ENCODE assay signal across 13 cellular contexts in genomic region chr2:129797489-129798300, GRCh38.
DNase-seq lines count a peak whose midpoint lies in the region; TF ChIP-seq lines count a peak whose summit lies in the region.
"Had no signal": no experiment of that assay in that cellular context is flagged by ENCODE, and none has a peak within 500 bp of the region (broad histone marks: within the 10 kb centered on the region; RNA-seq: fewer than 3 reads in every experiment).

No MANE protein-coding gene starts in this region.

- no peaks in the 10 kb centered on the region for H3K79me1 ChIP-seq in mesenchymal stem cell (replicated peaks; ENCODE audit: low read length, poor library complexity, severe bottlenecking)

- H3K4me1 ChIP-seq in NT2/D1 (ENCODE audit: insufficient read depth, insufficient read length) (peaks cover 22% of the 10 kb centered on the region), mesenchymal stem cell (ENCODE audit: control insufficient read depth, insufficient read depth, low read depth, low read length) (no peaks in the 10 kb centered on the region), vagina (no peaks in the 10 kb centered on the region)
- H3K4me1 ChIP-seq: A549, BE2C had no signal

- no peak for DNase-seq in NT2/D1 (ENCODE audit: low read depth, low spot score)
- peak; percentile 30 for DNase-seq in ecto neural progenitor cell (ENCODE audit: low spot score)
- DNase-seq in mesenchymal stem cell: no peak
- DNase-seq in vagina (ENCODE audit: extremely low spot score in 2 of 2): peak; percentile 54 to 82
- DNase-seq in activated T-cell treated with anti-CD3 and anti-CD28 coated beads, Interleukin-2, amount 50 U/mL, for 24 hours: no peak
- no peak for DNase-seq in dedifferentiated amniotic fluid mesenchymal stem cell (ENCODE audit: extremely low spot score)
- no peak for DNase-seq in foreskin melanocyte
- DNase-seq: BE2C; CD4-positive, alpha-beta memory T cell; DMS79 had no signal

- peaks cover 10% of the 10 kb centered on the region for H3K27me3 Mint-ChIP-seq in activated T-cell treated with anti-CD3 and anti-CD28 coated beads, Interleukin-2, amount 50 U/mL, for 24 hours

- H3K4me3 Mint-ChIP-seq in activated T-cell treated with anti-CD3 and anti-CD28 coated beads, Interleukin-2, amount 50 U/mL, for 24 hours: no peak overlapping the region
- H3K4me3 Mint-ChIP-seq: CD4-positive, alpha-beta memory T cell had no signal

- H2BK120ac ChIP-seq in mesenchymal stem cell (ENCODE audit: low read depth, low read length): no peak overlapping the region

- WGBS in mesenchymal stem cell: 65% methylated on average over 15 of the region's 16 CpGs

- intact Hi-C loops in vagina (cut with DNase I): no loop called here

- H3K4me1 Mint-ChIP-seq in activated T-cell treated with anti-CD3 and anti-CD28 coated beads, Interleukin-2, amount 50 U/mL, for 24 hours (ENCODE audit: low read depth): no peaks in the 10 kb centered on the region
- H3K4me1 Mint-ChIP-seq: CD4-positive, alpha-beta memory T cell had no signal

- no peak overlapping the region for H3K27ac Mint-ChIP-seq in activated T-cell treated with anti-CD3 and anti-CD28 coated beads, Interleukin-2, amount 50 U/mL, for 24 hours
- H3K27ac Mint-ChIP-seq: CD4-positive, alpha-beta memory T cell had no signal

- peak overlapping the region; percentile 28 for H4K91ac ChIP-seq in mesenchymal stem cell (ENCODE audit: low read length)

- no peak for TF ChIP-seq CTCF in vagina (IDR thresholded peaks at IDR 0.05)

- H3K23ac ChIP-seq in mesenchymal stem cell (ENCODE audit: low read length in 2 of 2): no peak overlapping the region

- H3K27ac ChIP-seq in mesenchymal stem cell (ENCODE audit: low read length, poor library complexity, severe bottlenecking) (no peak overlapping the region), vagina (no peak overlapping the region)
- H3K27ac ChIP-seq: A549, C4-2B had no signal

- H2BK5ac ChIP-seq in mesenchymal stem cell (ENCODE audit: low read depth, low read length, poor library complexity, severe bottlenecking): no peak overlapping the region

- no peak overlapping the region for H4K8ac ChIP-seq in mesenchymal stem cell (ENCODE audit: low read length)

- H2BK15ac ChIP-seq in mesenchymal stem cell (ENCODE audit: low read depth, poor library complexity, severe bottlenecking): no peak overlapping the region

- H3K9me3 Mint-ChIP-seq in activated T-cell treated with anti-CD3 and anti-CD28 coated beads, Interleukin-2, amount 50 U/mL, for 24 hours: no peaks in the 10 kb centered on the region
- H3K9me3 Mint-ChIP-seq: CD4-positive, alpha-beta memory T cell had no signal

- H3K36me3 ChIP-seq in NT2/D1 (ENCODE audit: insufficient read depth, insufficient read length, low read length): no peaks in the 10 kb centered on the region
- H3K36me3 ChIP-seq in mesenchymal stem cell (ENCODE audit: control insufficient read depth in 1 of 2, insufficient read depth in 2 of 2, low read depth in 1 of 2, low read length in 2 of 2): no peaks in the 10 kb centered on the region
- no peaks in the 10 kb centered on the region for H3K36me3 ChIP-seq in vagina
- H3K36me3 ChIP-seq: BE2C had no signal

- H3K4ac ChIP-seq in mesenchymal stem cell (ENCODE audit: low read depth in 1 of 2, low read length in 2 of 2): no peak overlapping the region

- H2AFZ ChIP-seq in mesenchymal stem cell (ENCODE audit: low read depth, low read length): no peak overlapping the region

- no peak for TF ChIP-seq POLR2A in vagina (IDR thresholded peaks at IDR 0.05)

- no peaks in the 10 kb centered on the region for H3K9me3 ChIP-seq in NT2/D1 (ENCODE audit: insufficient read depth, low read length)
- H3K9me3 ChIP-seq in mesenchymal stem cell (ENCODE audit: control insufficient read depth, low read length): no peaks in the 10 kb centered on the region
- no peaks in the 10 kb centered on the region for H3K9me3 ChIP-seq in vagina
- H3K9me3 ChIP-seq: A549, BE2C had no signal

- H3K18ac ChIP-seq in mesenchymal stem cell (ENCODE audit: low read depth in 1 of 2, low read length in 2 of 2): no peak overlapping the region

- H3K4me2 ChIP-seq in mesenchymal stem cell (ENCODE audit: low read length, poor library complexity, severe bottlenecking): no peak overlapping the region
- H3K4me2 ChIP-seq: A549 had no signal

- H3K9ac ChIP-seq in NT2/D1 (ENCODE audit: insufficient read length, low read depth): peak overlapping the region; percentile 16
- H3K9ac ChIP-seq in mesenchymal stem cell (ENCODE audit: low read length): no peak overlapping the region

- H2AK5ac ChIP-seq in mesenchymal stem cell (ENCODE audit: low read length, severe bottlenecking): no peak overlapping the region

- H3K14ac ChIP-seq in mesenchymal stem cell (ENCODE audit: low read length in 2 of 2): no peak overlapping the region

- H3K36me3 Mint-ChIP-seq in activated T-cell treated with anti-CD3 and anti-CD28 coated beads, Interleukin-2, amount 50 U/mL, for 24 hours (ENCODE audit: low read depth): no peaks in the 10 kb centered on the region
- H3K36me3 Mint-ChIP-seq: CD4-positive, alpha-beta memory T cell had no signal

- no peak overlapping the region for H3K4me3 ChIP-seq in NT2/D1 (ENCODE audit: insufficient read length, low read depth)
- H3K4me3 ChIP-seq in mesenchymal stem cell (ENCODE audit: insufficient read depth in 1 of 2, low read depth in 1 of 2, low read length in 2 of 2): peak overlapping the region in 1 of 2 experiments; percentile 16
- no peak overlapping the region for H3K4me3 ChIP-seq in vagina
- H3K4me3 ChIP-seq: A549, GM12878 had no signal

- H2BK12ac ChIP-seq in mesenchymal stem cell (ENCODE audit: low read length in 2 of 2): no peak overlapping the region

- no peaks in the 10 kb centered on the region for H3K27me3 ChIP-seq in NT2/D1 (ENCODE audit: insufficient read depth, insufficient read length)
- peaks cover 0 to 9% of the 10 kb centered on the region in 2 experiments for H3K27me3 ChIP-seq in mesenchymal stem cell (ENCODE audit: control insufficient read depth in 1 of 2, insufficient read depth in 1 of 2, low read length in 2 of 2)
- no peaks in the 10 kb centered on the region for H3K27me3 ChIP-seq in vagina
- H3K27me3 ChIP-seq: BE2C had no signal

Comparison
In these comparisons a context has a peak if more than half of its experiments do, and no peak if none do; other contexts are left out.
1. DNase-seq: peak in ecto neural progenitor cell (single experiment) and vagina (2 of 2); none in NT2/D1 (single experiment), mesenchymal stem cell (single experiment), activated T-cell treated with anti-CD3 and anti-CD28 coated beads, Interleukin-2, amount 50 U/mL, for 24 hours (single experiment), dedifferentiated amniotic fluid mesenchymal stem cell (single experiment) and foreskin melanocyte (single experiment).